17 cellular contexts compared by ENCODE assay signal in the genomic region with DNA sequence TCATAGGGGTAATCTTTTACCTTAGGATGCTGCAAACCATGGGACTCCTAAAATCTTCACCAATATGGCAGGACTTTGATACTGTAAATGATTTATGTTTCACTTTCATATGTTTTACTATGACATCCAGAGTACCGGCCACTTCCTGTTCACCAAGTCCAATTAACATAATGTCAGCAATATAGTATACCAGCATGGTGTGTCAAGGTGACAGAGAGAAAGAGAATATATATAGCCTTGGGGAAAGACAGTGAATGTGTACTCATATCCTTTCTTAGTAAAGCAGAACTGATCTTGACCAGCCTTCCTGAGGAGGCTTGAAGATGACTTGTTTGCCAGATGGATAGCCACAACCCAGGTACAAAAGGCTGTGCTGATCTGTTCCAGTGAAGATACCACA.
DNase-seq lines count a peak whose midpoint lies in the region; ATAC-seq and TF ChIP-seq lines count a peak whose summit lies in the region.
"Had no signal": no experiment of that assay in that cellular context is flagged by ENCODE, and none has a peak within 500 bp of the region (broad histone marks: within the 10 kb centered on the region; RNA-seq: fewer than 3 reads in every experiment).

No MANE protein-coding gene starts in this region.

- no peak overlapping the region for H3K4me3 ChIP-seq in GM12865 (ENCODE audit: low read depth, low read length)
- no peak overlapping the region for H3K4me3 ChIP-seq in SJSA1
- no peak overlapping the region for H3K4me3 ChIP-seq in mucosa of descending colon
- H3K4me3 ChIP-seq in Karpas-422 (ENCODE audit: low read length), result no peak overlapping the region
- H3K4me3 ChIP-seq: GM23338, PC-9 had no signal

- TF ChIP-seq CTCF in GM12865 (IDR thresholded peaks at IDR 0.05; ENCODE audit: insufficient read depth, low read depth, low read length, missing control alignments) (no peak), mucosa of descending colon (IDR thresholded peaks at IDR 0.05) (no peak)

- no peaks in the 10 kb centered on the region for H3K27me3 ChIP-seq in SJSA1 (replicated peaks)
- H3K27me3 ChIP-seq in Karpas-422 (ENCODE audit: low read length), result no peaks in the 10 kb centered on the region

- H4K20me1 ChIP-seq in Karpas-422 (ENCODE audit: insufficient read depth, low read depth, low read length), result no peaks in the 10 kb centered on the region

- H3K9ac ChIP-seq in Karpas-422 (ENCODE audit: low read length), result no peak overlapping the region

- peak; percentile 53 for ATAC-seq in HG03159 (IDR thresholded peaks at IDR 0.05; ENCODE audit: unreplicated experiment)
- peak; percentile 25 for ATAC-seq in mucosa of descending colon
- no peak for ATAC-seq in HG03571 (IDR thresholded peaks at IDR 0.05; ENCODE audit: unreplicated experiment)
- ATAC-seq: GM23338, HCT116 had no signal

- H3K4me2 ChIP-seq in Karpas-422 (ENCODE audit: low read depth, low read length, poor library complexity, severe bottlenecking), result no peak overlapping the region
- H3K4me2 ChIP-seq: GM23338, PC-9 had no signal

- DNase-seq in GM12865 (ENCODE audit: low read depth) (peak; percentile 43), SJSA1 (ENCODE audit: low read depth in 1 of 2, low spot score in 2 of 2) (no peak), mucosa of descending colon (no peak), NCI-H1417 (lab: John Stamatoyannopoulos, UW) (no peak), HK-2 (ENCODE audit: unreplicated experiment) (no peak), Karpas-422 (no peak)
- DNase-seq: CD4-positive, alpha-beta T cell; Kasumi-1; NCI-H2029; NCI-H2171 treated with DMSO at 0.1 percent for 48 hours; NCI-H510A treated with DMSO at 0.1 percent for 48 hours; NCI-H82; PC-9 had no signal

- no peaks in the 10 kb centered on the region for H3K9me3 ChIP-seq in SJSA1 (replicated peaks)
- no peaks in the 10 kb centered on the region for H3K9me3 ChIP-seq in mucosa of descending colon
- no peaks in the 10 kb centered on the region for H3K9me3 ChIP-seq in Karpas-422 (ENCODE audit: low read length)

- no peak overlapping the region for H2AFZ ChIP-seq in Karpas-422 (ENCODE audit: low read length)
- H2AFZ ChIP-seq: GM23338, PC-9 had no signal

- H3K36me3 ChIP-seq in SJSA1 (no peaks in the 10 kb centered on the region), mucosa of descending colon (ENCODE audit: low read depth) (no peaks in the 10 kb centered on the region), Karpas-422 (ENCODE audit: insufficient read depth, low read length) (no peaks in the 10 kb centered on the region)

- H3K27ac ChIP-seq in SJSA1, result peak overlapping the region; percentile 82
- no peak overlapping the region for H3K27ac ChIP-seq in Karpas-422 (ENCODE audit: low read length)
- H3K27ac ChIP-seq: PC-9 had no signal

- H3K79me2 ChIP-seq in Karpas-422 (ENCODE audit: low read length), result no peaks in the 10 kb centered on the region

- H3K9me2 ChIP-seq in Karpas-422 (replicated peaks; ENCODE audit: insufficient read depth, low read length), result no peaks in the 10 kb centered on the region; the same call in 1 of the 2 replicates

- H3K4me1 ChIP-seq in SJSA1 (replicated peaks), result peaks cover 28% of the 10 kb centered on the region
- no peaks in the 10 kb centered on the region for H3K4me1 ChIP-seq in mucosa of descending colon (ENCODE audit: low read depth)
- H3K4me1 ChIP-seq in Karpas-422 (ENCODE audit: low read length), result no peaks in the 10 kb centered on the region

- intact Hi-C loops in mucosa of descending colon (cut with DNase I, micrococcal nuclease), result no loop called here
